In the genomic region with DNA sequence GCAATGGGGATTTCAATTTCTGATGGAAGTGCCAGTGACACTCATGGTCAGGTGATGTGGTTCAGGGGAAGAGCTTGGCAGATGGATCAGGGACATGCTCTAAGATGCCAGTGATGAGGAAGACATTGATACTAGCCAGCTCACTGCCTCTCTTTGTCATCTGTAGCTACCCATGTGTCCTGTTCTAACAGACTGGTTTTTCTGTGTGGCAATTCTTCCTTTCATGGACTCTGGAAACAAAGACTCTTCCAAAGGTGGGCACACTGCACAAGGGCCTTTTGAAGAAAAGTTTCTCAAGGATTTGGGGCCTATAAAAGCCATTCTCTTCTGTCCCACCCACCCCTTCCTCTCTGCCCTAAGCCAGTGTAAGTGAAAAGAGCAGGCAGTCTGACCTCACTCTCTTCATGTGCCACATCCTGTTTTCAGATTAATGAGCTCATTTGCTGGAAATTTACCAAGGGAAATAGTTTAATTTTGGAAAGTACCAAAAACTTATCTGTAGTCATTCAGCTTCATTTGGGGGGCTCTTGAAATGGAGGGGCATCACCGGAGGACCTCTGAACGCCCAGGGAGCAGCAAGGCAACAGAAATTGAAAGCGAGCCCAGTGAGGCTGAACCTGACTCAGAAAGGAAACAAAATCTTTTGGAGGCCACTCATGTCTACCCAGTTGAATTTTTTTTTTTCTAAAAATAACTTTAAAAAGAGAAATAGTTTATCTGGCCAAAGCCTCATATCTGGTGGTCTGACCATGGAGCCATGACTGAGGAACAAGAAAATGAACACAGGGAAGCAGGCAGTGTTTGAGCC, we compare ENCODE assay signal across 8 cellular contexts. TPM values are rescaled to one million over a fixed set of nuclear protein-coding genes. Genes with fewer than 3 reads are reported as not detected.
DNase-seq lines count a peak whose midpoint lies in the region; ATAC-seq and TF ChIP-seq lines count a peak whose summit lies in the region.

No MANE protein-coding gene starts in this region.

- H3K27ac ChIP-seq in RWPE2 (ENCODE audit: poor library complexity, severe bottlenecking) = peak overlapping the region; percentile 55
- peak overlapping the region; percentile 85 for H3K27ac ChIP-seq in upper lobe of right lung

- ATAC-seq in GM18867 (IDR thresholded peaks at IDR 0.05; ENCODE audit: unreplicated experiment) (peak; percentile 40), HG03064 (IDR thresholded peaks at IDR 0.05; ENCODE audit: low read depth, unreplicated experiment) (peak; percentile 41), RWPE2 (ENCODE audit: low read depth) (no peak), upper lobe of right lung (peak; percentile 28)

- TF ChIP-seq CTCF in AG10803 (conservative IDR thresholded peaks at IDR 0.05; ENCODE audit: low read length) = no peak
- no peak for TF ChIP-seq CTCF in RWPE2 (IDR thresholded peaks at IDR 0.05; ENCODE audit: poor library complexity, severe bottlenecking)
- TF ChIP-seq CTCF in mesothelial cell of epicardium (IDR thresholded peaks at IDR 0.05; ENCODE audit: unreplicated experiment) = no peak
- no peak for TF ChIP-seq CTCF in upper lobe of right lung (IDR thresholded peaks at IDR 0.05)

- intact Hi-C loops in upper lobe of right lung (cut with DNase I) = loop anchor here (10.0 kb wide), 1 partner anchor 57 kb away; the partner anchor contains the start of gene PHF19

- H3K36me3 Mint-ChIP-seq in mesothelial cell of epicardium = no peaks in the 10 kb centered on the region

- H3K9me3 ChIP-seq in RWPE2 (ENCODE audit: severe bottlenecking) = no peaks in the 10 kb centered on the region
- H3K9me3 ChIP-seq in upper lobe of right lung = no peaks in the 10 kb centered on the region

- H3K9me3 Mint-ChIP-seq in mesothelial cell of epicardium = no peaks in the 10 kb centered on the region

- no peak overlapping the region for H3K4me3 Mint-ChIP-seq in mesothelial cell of epicardium

- H3K4me1 Mint-ChIP-seq in mesothelial cell of epicardium = peaks cover 27% of the 10 kb centered on the region

- DNase-seq in AG10803 (ENCODE audit: low read depth) (peak; percentile 67), RWPE2 (ENCODE audit: low spot score) (no peak), astrocyte of the hippocampus (ENCODE audit: low read depth, low spot score) (peak; percentile 75), mesothelial cell of epicardium (ENCODE audit: low spot score in 2 of 2, unreplicated experiment in 2 of 2) (no peak), upper lobe of right lung (no peak), NCI-H510A (lab: John Stamatoyannopoulos, UW) (no peak)

- H3K36me3 ChIP-seq in RWPE2 (ENCODE audit: low read depth) = no peaks in the 10 kb centered on the region
- no peaks in the 10 kb centered on the region for H3K36me3 ChIP-seq in upper lobe of right lung

- no peaks in the 10 kb centered on the region for H3K27me3 ChIP-seq in RWPE2 (ENCODE audit: insufficient read depth, poor library complexity, severe bottlenecking)
- H3K27me3 ChIP-seq in upper lobe of right lung = no peaks in the 10 kb centered on the region

- H3K27me3 Mint-ChIP-seq in mesothelial cell of epicardium (ENCODE audit: low read depth) = peaks cover 6% of the 10 kb centered on the region

- peak overlapping the region; percentile 71 for H3K27ac Mint-ChIP-seq in mesothelial cell of epicardium

- H3K4me1 ChIP-seq in RWPE2 (ENCODE audit: insufficient read depth, poor library complexity, severe bottlenecking) (peaks cover 34% of the 10 kb centered on the region), upper lobe of right lung (peaks cover 70% of the 10 kb centered on the region)

- H3K4me3 ChIP-seq in AG10803 (ENCODE audit: low read length) (no peak overlapping the region), RWPE2 (ENCODE audit: severe bottlenecking) (no peak overlapping the region), upper lobe of right lung (no peak overlapping the region)

RNA-seq across cellular contexts. Expression of gene TRAF1, which starts 4.9 kb away (rescaled TPM):
- total RNA-seq in mesothelial cell of epicardium (7.7 to 8.2 TPM (median 8.0 TPM) in 3 replicates), upper lobe of right lung (6.0 TPM)

RNA-seq across cellular contexts. Expression of gene PHF19, which starts 54.5 kb away (rescaled TPM):
- total RNA-seq in mesothelial cell of epicardium (36.0 to 44.5 TPM (median 41.6 TPM) in 3 replicates), upper lobe of right lung (19.0 TPM)

Comparison
In these comparisons a context has a peak if more than half of its experiments do, and no peak if none do; other contexts are left out.
1. DNase-seq: peak in AG10803 (single experiment) and astrocyte of the hippocampus (single experiment); none in RWPE2 (single experiment), mesothelial cell of epicardium (0 of 2), upper lobe of right lung (single experiment) and NCI-H510A (single experiment).